In the genomic region with DNA sequence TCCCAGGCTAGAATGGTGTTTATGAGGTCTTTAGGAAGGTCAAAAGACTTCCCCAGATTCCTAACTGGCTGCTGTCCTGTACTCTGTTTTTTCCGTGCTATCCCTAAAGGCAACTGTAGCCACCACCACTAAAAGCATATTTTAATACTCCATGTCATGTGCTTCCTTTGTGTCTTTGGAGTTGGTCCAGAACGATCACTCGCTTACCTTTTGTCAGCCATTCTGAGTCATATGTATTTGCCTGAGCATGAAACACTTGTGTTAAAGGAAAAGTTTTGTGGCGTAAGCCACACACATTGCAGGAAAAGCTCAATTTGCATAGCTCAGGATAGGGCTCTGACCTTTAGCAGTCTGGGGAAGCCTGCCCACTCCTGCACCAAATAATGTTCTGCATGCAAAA, we compare ENCODE assay signal across 26 cellular contexts.
DNase-seq lines count a peak whose midpoint lies in the region; ATAC-seq, FAIRE-seq and TF ChIP-seq lines count a peak whose summit lies in the region.
"Had no signal": no experiment of that assay in that cellular context is flagged by ENCODE, and none has a peak within 500 bp of the region (broad histone marks: within the 10 kb centered on the region; RNA-seq: fewer than 3 reads in every experiment).

No MANE protein-coding gene starts in this region.

- H2AFZ ChIP-seq in keratinocyte (ENCODE audit: control insufficient read depth, low read length), result no peak overlapping the region

- in situ Hi-C loops in astrocyte of the spinal cord (cut with HindIII; ENCODE audit: low sequenced_read_pairs), result no loop called here

- peaks cover 5% of the 10 kb centered on the region for H3K27me3 Mint-ChIP-seq in activated T-helper 1 cell treated with anti-CD3 and anti-CD28 coated beads, Interleukin-12 subunit alpha, Interleukin-12 subunit beta, Interleukin-2, Interleukin-4 antibody, amounts not matched to agents 30 ng/mL and 10 ng/mL and 1 ng/mL, durations not matched to agents 14 hours and 24 hours and 36 hours (ENCODE audit: insufficient read depth)
- H3K27me3 Mint-ChIP-seq: IgD-negative memory B cell; stimulated activated memory B cell treated with anti-CD40 and anti-IgM and Interleukin-4, amounts not matched to agents 10 μg/mL and 1 μg/mL and 100 μg/mL, for 72 hours had no signal

- CTCF ChIA-PET in A673 (lab: Charles Lee), result no interaction called here

- peak; percentile 97 for FAIRE-seq in keratinocyte (lab: Jason Lieb, UNC)
- FAIRE-seq: A204.1 had no signal

- no peak overlapping the region for H3K4me3 Mint-ChIP-seq in activated T-helper 1 cell treated with anti-CD3 and anti-CD28 coated beads, Interleukin-12 subunit alpha, Interleukin-12 subunit beta, Interleukin-2, Interleukin-4 antibody, amounts not matched to agents 30 ng/mL and 10 ng/mL and 1 ng/mL, durations not matched to agents 14 hours and 24 hours and 36 hours
- H3K4me3 Mint-ChIP-seq: activated CD4-positive, alpha-beta T cell treated with anti-CD3 and anti-CD28 coated beads, Interleukin-2, amount 10 ng/mL, durations not matched to agents 24 days and 14 days; CD4-positive, CD25-positive, alpha-beta regulatory T cell; IgD-negative memory B cell; memory B cell; stimulated activated memory B cell treated with anti-CD40 and anti-IgM and Interleukin-4, amounts not matched to agents 10 μg/mL and 1 μg/mL and 100 μg/mL, for 72 hours; T-cell had no signal

- H3K27me3 ChIP-seq in A673 (replicated peaks; ENCODE audit: insufficient read depth, low read depth, low read length, poor library complexity) (peaks cover 7% of the 10 kb centered on the region), keratinocyte (ENCODE audit: control insufficient read depth, extremely low read depth, insufficient read depth, low read length) (no peaks in the 10 kb centered on the region)
- H3K27me3 ChIP-seq: body of pancreas, ovary, SJCRH30 had no signal

- POLR2A ChIA-PET in A673 (lab: Charles Lee; ENCODE audit: low non-redundant PET), result interaction anchor here (0.6 kb wide), 1 partner anchor 1498 kb away, joined by 3 read pairs; no protein-coding TSS in a partner anchor

- dilution Hi-C loops in keratinocyte (cut with MboI; ENCODE audit: extremely low pct_ligation_motif_present, low sequenced_read_pairs), result no loop called here

- H3K79me2 ChIP-seq in keratinocyte (ENCODE audit: control insufficient read depth, insufficient read depth, low read length), result no peaks in the 10 kb centered on the region

- H3K4me3 ChIP-seq in A673 (ENCODE audit: low read depth, low read length, poor library complexity, severe bottlenecking) (no peak overlapping the region), astrocyte of the spinal cord (ENCODE audit: low read depth, low read length) (no peak overlapping the region), keratinocyte (ENCODE audit: control insufficient read depth in 2 of 3, extremely low read depth in 1 of 3, insufficient read depth in 2 of 3, low read depth in 1 of 3, low read length in 3 of 3) (peak overlapping the region in 1 of 3 experiments; percentile 22)
- H3K4me3 ChIP-seq: body of pancreas, ovary, SJCRH30 had no signal

- H3K4me1 ChIP-seq in A673 (ENCODE audit: insufficient read depth, low read length, poor library complexity, severe bottlenecking), result no peaks in the 10 kb centered on the region
- peaks cover 44% of the 10 kb centered on the region for H3K4me1 ChIP-seq in keratinocyte (ENCODE audit: control insufficient read depth, extremely low read depth, insufficient read depth, low read length)
- H3K4me1 ChIP-seq: body of pancreas, SJCRH30 had no signal

- H3K36me3 ChIP-seq in A673 (ENCODE audit: insufficient read depth, low read length, poor library complexity, severe bottlenecking) (no peaks in the 10 kb centered on the region), keratinocyte (ENCODE audit: control insufficient read depth in 2 of 2, extremely low read depth in 1 of 2, insufficient read depth in 2 of 2, low read length in 2 of 2) (no peaks in the 10 kb centered on the region)
- H3K36me3 ChIP-seq: ovary, SJCRH30 had no signal

- no peaks in the 10 kb centered on the region for H3K9me1 ChIP-seq in keratinocyte (ENCODE audit: control insufficient read depth, extremely low read depth, insufficient read depth, low read length)

- H3K4me1 Mint-ChIP-seq in activated T-helper 1 cell treated with anti-CD3 and anti-CD28 coated beads, Interleukin-12 subunit alpha, Interleukin-12 subunit beta, Interleukin-2, Interleukin-4 antibody, amounts not matched to agents 30 ng/mL and 10 ng/mL and 1 ng/mL, durations not matched to agents 14 hours and 24 hours and 36 hours (ENCODE audit: low read depth), result no peaks in the 10 kb centered on the region
- H3K4me1 Mint-ChIP-seq: activated CD4-positive, alpha-beta T cell treated with anti-CD3 and anti-CD28 coated beads, Interleukin-2, amount 10 ng/mL, durations not matched to agents 24 days and 14 days; CD4-positive, CD25-positive, alpha-beta regulatory T cell; IgD-negative memory B cell; memory B cell; stimulated activated memory B cell treated with anti-CD40 and anti-IgM and Interleukin-4, amounts not matched to agents 10 μg/mL and 1 μg/mL and 100 μg/mL, for 72 hours; T-cell had no signal

- DNase-seq in A673 (ENCODE audit: low spot score) (peak; percentile 4), NCI-H69 (lab: John Stamatoyannopoulos, UW) (peak; percentile 32), astrocyte of the spinal cord (ENCODE audit: low read depth, low spot score) (peak; percentile 25), keratinocyte (ENCODE audit: low read depth, low spot score) (peak; percentile 50), GM20000 (ENCODE audit: low spot score) (no peak)
- DNase-seq in activated CD4-positive, alpha-beta T cell treated with anti-CD3 and anti-CD28 coated beads for 48 hours, result no peak
- DNase-seq in activated T-helper 1 cell treated with anti-CD3 and anti-CD28 coated beads, Interleukin-12 subunit alpha, Interleukin-12 subunit beta, Interleukin-2, Interleukin-4 antibody, amounts not matched to agents 30 ng/mL and 10 ng/mL and 1 ng/mL, durations not matched to agents 14 hours and 24 hours and 36 hours (ENCODE audit: low spot score), result no peak
- DNase-seq: activated CD4-positive, alpha-beta T cell treated with anti-CD3 and anti-CD28 coated beads, Interleukin-2, amount 10 ng/mL, durations not matched to agents 24 days and 14 days; activated gamma-delta T cell treated with Interleukin-2 at 50 U/mL for 16 hours; AML-193; body of pancreas; CD4-positive, CD25-positive, alpha-beta regulatory T cell; HCEC 1CT; hippocampal formation; left cardiac atrium; NCI-H446; NCI-H774; ovary; SJCRH30; T-cell; trophoblast cell had no signal

- ATAC-seq in HG03159 (IDR thresholded peaks at IDR 0.05; ENCODE audit: unreplicated experiment), result no peak
- ATAC-seq: body of pancreas; left cardiac atrium; stimulated activated memory B cell treated with anti-CD40 and anti-IgM and Interleukin-4, amounts not matched to agents 10 μg/mL and 1 μg/mL and 100 μg/mL, for 72 hours; T-cell had no signal

- TF ChIP-seq CTCF in A673 (conservative IDR thresholded peaks at IDR 0.05; ENCODE audit: low read depth, low read length) (no peak), astrocyte of the spinal cord (IDR thresholded peaks at IDR 0.05; ENCODE audit: low read depth, low read length) (no peak), keratinocyte (optimal IDR thresholded peaks at IDR 0.05 in 1 of 3, IDR thresholded peaks at IDR 0.05 in 1 of 3, conservative IDR thresholded peaks at IDR 0.05 in 1 of 3; ENCODE audit: extremely low read depth in 1 of 3, insufficient read depth in 2 of 3, low read length in 3 of 3) (no peak), GM20000 (IDR thresholded peaks at IDR 0.05; ENCODE audit: extremely low read depth, missing control alignments) (no peak)

- H3K27ac ChIP-seq in A673 (ENCODE audit: low read depth, low read length, poor library complexity, severe bottlenecking), result no peak overlapping the region
- peak overlapping the region; percentile 35 for H3K27ac ChIP-seq in keratinocyte (ENCODE audit: control insufficient read depth, insufficient read depth, low read length)
- H3K27ac ChIP-seq: body of pancreas, ovary, SJCRH30 had no signal

- H3K9me3 Mint-ChIP-seq in activated T-helper 1 cell treated with anti-CD3 and anti-CD28 coated beads, Interleukin-12 subunit alpha, Interleukin-12 subunit beta, Interleukin-2, Interleukin-4 antibody, amounts not matched to agents 30 ng/mL and 10 ng/mL and 1 ng/mL, durations not matched to agents 14 hours and 24 hours and 36 hours, result no peaks in the 10 kb centered on the region
- H3K9me3 Mint-ChIP-seq: activated CD4-positive, alpha-beta T cell treated with anti-CD3 and anti-CD28 coated beads, Interleukin-2, amount 10 ng/mL, durations not matched to agents 24 days and 14 days; IgD-negative memory B cell; stimulated activated memory B cell treated with anti-CD40 and anti-IgM and Interleukin-4, amounts not matched to agents 10 μg/mL and 1 μg/mL and 100 μg/mL, for 72 hours; T-cell had no signal

- peak overlapping the region; percentile 66 for H3K4me2 ChIP-seq in keratinocyte (ENCODE audit: control insufficient read depth, extremely low read depth, insufficient read depth, low read depth, low read length)

- H3K27ac Mint-ChIP-seq in activated T-helper 1 cell treated with anti-CD3 and anti-CD28 coated beads, Interleukin-12 subunit alpha, Interleukin-12 subunit beta, Interleukin-2, Interleukin-4 antibody, amounts not matched to agents 30 ng/mL and 10 ng/mL and 1 ng/mL, durations not matched to agents 14 hours and 24 hours and 36 hours, result no peak overlapping the region
- H3K27ac Mint-ChIP-seq: activated CD4-positive, alpha-beta T cell treated with anti-CD3 and anti-CD28 coated beads, Interleukin-2, amount 10 ng/mL, durations not matched to agents 24 days and 14 days; CD4-positive, CD25-positive, alpha-beta regulatory T cell; IgD-negative memory B cell; memory B cell; stimulated activated memory B cell treated with anti-CD40 and anti-IgM and Interleukin-4, amounts not matched to agents 10 μg/mL and 1 μg/mL and 100 μg/mL, for 72 hours; T-cell had no signal

- no peaks in the 10 kb centered on the region for H4K20me1 ChIP-seq in keratinocyte (ENCODE audit: control insufficient read depth, extremely low read depth, insufficient read depth, low read length)

- intact Hi-C loops in A673 (cut with micrococcal nuclease; ENCODE audit: unreplicated experiment), result no loop called here
- intact Hi-C loops in activated T-helper 1 cell treated with anti-CD3 and anti-CD28 coated beads, Interleukin-12 subunit alpha, Interleukin-12 subunit beta, Interleukin-2, Interleukin-4 antibody, amounts not matched to agents 30 ng/mL and 10 ng/mL and 1 ng/mL, durations not matched to agents 14 hours and 24 hours and 36 hours (cut with micrococcal nuclease), result no loop called here

- H3K36me3 Mint-ChIP-seq in activated T-helper 1 cell treated with anti-CD3 and anti-CD28 coated beads, Interleukin-12 subunit alpha, Interleukin-12 subunit beta, Interleukin-2, Interleukin-4 antibody, amounts not matched to agents 30 ng/mL and 10 ng/mL and 1 ng/mL, durations not matched to agents 14 hours and 24 hours and 36 hours (ENCODE audit: low read depth), result no peaks in the 10 kb centered on the region
- H3K36me3 Mint-ChIP-seq: CD4-positive, CD25-positive, alpha-beta regulatory T cell; IgD-negative memory B cell; memory B cell; stimulated activated memory B cell treated with anti-CD40 and anti-IgM and Interleukin-4, amounts not matched to agents 10 μg/mL and 1 μg/mL and 100 μg/mL, for 72 hours; T-cell had no signal

- no peak overlapping the region for H3K9ac ChIP-seq in keratinocyte (ENCODE audit: control insufficient read depth, extremely low read depth, insufficient read depth, low read length)

- BruUV-seq in A673 (replicated peaks; lab: Mats Ljungman, UMichigan), result no TSS peak

- H3K9me3 ChIP-seq in A673 (ENCODE audit: low read depth, low read length, poor library complexity, severe bottlenecking) (no peaks in the 10 kb centered on the region), keratinocyte (ENCODE audit: control insufficient read depth, low read depth, low read length) (no peaks in the 10 kb centered on the region)
- H3K9me3 ChIP-seq: body of pancreas, ovary, SJCRH30 had no signal

Comparison
In these comparisons a context has a peak if more than half of its experiments do, and no peak if none do; other contexts are left out.
1. DNase-seq: peak in A673 (single experiment), NCI-H69 (single experiment), astrocyte of the spinal cord (single experiment) and keratinocyte (single experiment); none in activated CD4-positive, alpha-beta T cell treated with anti-CD3 and anti-CD28 coated beads for 48 hours (single experiment), activated T-helper 1 cell treated with anti-CD3 and anti-CD28 coated beads, Interleukin-12 subunit alpha, Interleukin-12 subunit beta, Interleukin-2, Interleukin-4 antibody, amounts not matched to agents 30 ng/mL and 10 ng/mL and 1 ng/mL, durations not matched to agents 14 hours and 24 hours and 36 hours (single experiment) and GM20000 (single experiment).